Comparison of ENCODE assay signal across 8 cellular contexts in genomic region chr10:124732931-124733536, GRCh38. TPM values are rescaled to one million over a fixed set of nuclear protein-coding genes. Genes with fewer than 3 reads are reported as not detected.
DNase-seq lines count a peak whose midpoint lies in the region; ATAC-seq, FAIRE-seq and TF ChIP-seq lines count a peak whose summit lies in the region.

No MANE protein-coding gene starts in this region.

- intact Hi-C loops in heart right ventricle (cut with DNase I): loop anchor here in 2 of 10 donors (10.0 kb wide), 1 partner anchor 48 kb away; no protein-coding TSS in a partner anchor

- peaks cover 60 to 100% (median 98%) of the 10 kb centered on the region in 9 donors for H3K4me1 ChIP-seq in heart right ventricle

- peaks cover 0 to 5% (median 0%) of the 10 kb centered on the region in 9 donors for H3K36me3 ChIP-seq in heart right ventricle

- H3K4me3 ChIP-seq in heart right ventricle: peak overlapping the region in 2 of 10 donors; percentile 4 to 7

- H3K9me3 ChIP-seq in heart right ventricle: no peaks in the 10 kb centered on the region

- 42 to 45% methylated on average over 14 of the region's 14 CpGs for WGBS in heart right ventricle, 2 donors

- ATAC-seq in GM19395 (IDR thresholded peaks at IDR 0.05; ENCODE audit: unreplicated experiment): peak; percentile 84
- peak; percentile 60 for ATAC-seq in HG03439 (IDR thresholded peaks at IDR 0.05; ENCODE audit: unreplicated experiment)
- peak; percentile 30 to 59 (median 45) for ATAC-seq in heart right ventricle

- H3K27ac ChIP-seq in heart right ventricle: peak overlapping the region; percentile 67 to 85 (median 80)

- TF ChIP-seq CTCF in heart right ventricle (IDR thresholded peaks at IDR 0.05) (no peak), D721Med (IDR thresholded peaks at IDR 0.05; ENCODE audit: insufficient read depth, missing control alignments) (no peak)

- FAIRE-seq in D721Med (lab: Jason Lieb, UNC): no peak

- H3K27me3 ChIP-seq in heart right ventricle: no peaks in the 10 kb centered on the region

- DNase-seq in activated T-cell treated with anti-CD3 and anti-CD28 coated beads, Interleukin-2, amount 50 U/mL, for 48 hours: peak; percentile 86 to 87
- DNase-seq in heart right ventricle: peak in 1 of 2 donors; percentile 57
- DNase-seq in stimulated activated CD4-positive, alpha-beta T cell treated with anti-CD3 and anti-CD28 coated beads, Interleukin-2, amount 100 ng/mL, for 48 hours: peak; percentile 58 to 66
- DNase-seq in NOMO-1 (lab: John Stamatoyannopoulos, UW; ENCODE audit: unreplicated experiment in 2 of 2): no peak
- no peak for DNase-seq in D341Med (ENCODE audit: low spot score)
- DNase-seq in D721Med (ENCODE audit: insufficient read length, low spot score): no peak

RNA-seq across cellular contexts. Expression of gene FAM53B, which starts 11.1 kb away (rescaled TPM):
- 10 to 100 TPM; 19.0 to 42.9 (median 31.3) TPM for total RNA-seq in heart right ventricle
- 10 to 100 TPM; 11.6 to 25.5 TPM for polyA plus RNA-seq in heart right ventricle

RNA-seq across cellular contexts. Expression of gene EEF1AKMT2, which starts 58.7 kb away (rescaled TPM):
- total RNA-seq in heart right ventricle: 10 to 100 TPM; 12.0 to 18.8 (median 13.0) TPM
- 10 to 100 TPM in 1 of 2 donors, 1 to 10 TPM in 1; 7.4 to 18.7 TPM for polyA plus RNA-seq in heart right ventricle

Comparison
In these comparisons a context has a peak if more than half of its experiments do, and no peak if none do; other contexts are left out.
1. DNase-seq: peak in activated T-cell treated with anti-CD3 and anti-CD28 coated beads, Interleukin-2, amount 50 U/mL, for 48 hours (2 of 2) and stimulated activated CD4-positive, alpha-beta T cell treated with anti-CD3 and anti-CD28 coated beads, Interleukin-2, amount 100 ng/mL, for 48 hours (2 of 2); none in NOMO-1 (0 of 2), D341Med (single experiment) and D721Med (single experiment).
2. Peak in every context shown above with its lines, with median percentiles within 50 percentile points of each other: ATAC-seq.